10 cellular contexts compared by ENCODE assay signal in genomic region chr9:75083188-75083976, GRCh38. TPM values are rescaled to one million over a fixed set of nuclear protein-coding genes. Genes with fewer than 3 reads are reported as not detected.
A peak's percentile ranks its signal among the peaks of the same experiment; 100 is the strongest.
DNase-seq lines count a peak whose midpoint lies in the region; ATAC-seq and TF ChIP-seq lines count a peak whose summit lies in the region.
"Had no signal": no experiment of that assay in that cellular context is flagged by ENCODE, and none has a peak within 500 bp of the region (broad histone marks: within the 10 kb centered on the region; RNA-seq: fewer than 3 reads in every experiment).

No MANE protein-coding gene starts in this region.

- H3K4me3 Mint-ChIP-seq in T-cell: no peak overlapping the region
- no peak overlapping the region for H3K4me3 Mint-ChIP-seq in natural killer cell

- ATAC-seq in T-cell (replicated peaks in 1 of 4) (no peak), natural killer cell (peak in 2 of 3 donors; percentile 31 to 50), GM21786 (IDR thresholded peaks at IDR 0.05; ENCODE audit: unreplicated experiment) (no peak)

- H3K9me3 Mint-ChIP-seq in T-cell (no peaks in the 10 kb centered on the region), natural killer cell (no peaks in the 10 kb centered on the region)

- CTCF ChIA-PET in T-cell (lab: Charles Lee): interaction anchor here in 1 of 2 donors (1.1 to 1.3 kb wide), 2 partner anchors 102 to 131 kb away, joined by 3 to 5 read pairs; partner anchors contain the start of gene C9orf40

- in situ Hi-C loops in Caki2 (cut with HindIII; ENCODE audit: low pct_unique_long_range_greater_than_20kb, low sequenced_read_pairs): no loop called here

- H3K27me3 Mint-ChIP-seq in T-cell (no peaks in the 10 kb centered on the region), natural killer cell (ENCODE audit: low read depth in 2 of 2) (no peaks in the 10 kb centered on the region)

- H3K27ac Mint-ChIP-seq in T-cell: peak overlapping the region; percentile 82 to 95
- H3K27ac Mint-ChIP-seq in natural killer cell: peak overlapping the region; percentile 21 to 68

- intact Hi-C loops in natural killer cell (cut with micrococcal nuclease): loop anchor here (1.0 to 10.0 kb wide), 2 partner anchors 155 to 1311 kb away; partner anchors contain the start of gene RFK

- TF ChIP-seq CTCF in epithelial cell of proximal tubule (conservative IDR thresholded peaks at IDR 0.05; ENCODE audit: low read depth, low read length): peak; percentile 5
- TF ChIP-seq CTCF in natural killer cell (IDR thresholded peaks at IDR 0.05): no peak

- H3K36me3 Mint-ChIP-seq in T-cell: peaks cover 33% of the 10 kb centered on the region
- H3K36me3 Mint-ChIP-seq in natural killer cell: no peaks in the 10 kb centered on the region

- DNase-seq in Caki2 (ENCODE audit: low read depth) (peak; percentile 26), T-cell (peak in 29 of 34 experiments; percentile 13 to 59 (median 28)), epithelial cell of proximal tubule (ENCODE audit: low read depth) (no peak), natural killer cell (peak; percentile 43), NCI-H82 (lab: John Stamatoyannopoulos, UW) (no peak), NCI-H1694 treated with DMSO at 0.1 percent for 48 hours (lab: John Stamatoyannopoulos, UW) (no peak), NCI-H1417 (lab: John Stamatoyannopoulos, UW) (no peak)
- DNase-seq: glutamatergic neuron; stimulated activated CD4-positive, alpha-beta T cell treated with anti-CD3 and anti-CD28 coated beads, Interleukin-1b, Interleukin-23, amount 100 ng/mL, for 48 hours had no signal

- POLR2A ChIA-PET in T-cell (lab: Charles Lee): interaction anchor here in 1 of 2 donors (0.6 to 1.5 kb wide), 3 partner anchors 10 to 1346 kb away, joined by 3 to 4 read pairs (median 3); no protein-coding TSS in a partner anchor

- H3K4me1 Mint-ChIP-seq in T-cell: peaks cover 46 to 53% (median 49%) of the 10 kb centered on the region in 3 donors
- peaks cover 33 to 58% of the 10 kb centered on the region in 2 donors for H3K4me1 Mint-ChIP-seq in natural killer cell

- no peak overlapping the region for H3K4me3 ChIP-seq in epithelial cell of proximal tubule (ENCODE audit: low read depth, low read length)

RNA-seq across cellular contexts. Expression of gene NMRK1, which starts 4.6 kb away (rescaled TPM):
- 23.3 and 28.4 TPM in 2 replicates for total RNA-seq in Caki2 (2014; rRNA removed; shearing (Covaris generic); ENCODE audit: low replicate concordance)
- 10 to 100 TPM; 61.9 to 91.0 (median 72.6) TPM for total RNA-seq in T-cell
- 10.0 and 17.0 TPM in 2 replicates for total RNA-seq in epithelial cell of proximal tubule
- 10 to 100 TPM; 23.7 to 52.0 (median 44.4) TPM for total RNA-seq in natural killer cell

RNA-seq across cellular contexts. Expression of gene OSTF1, which starts 4.9 kb away (rescaled TPM):
- total RNA-seq in Caki2 (2014; rRNA removed; shearing (Covaris generic); ENCODE audit: low replicate concordance): 9.0 and 12.4 TPM in 2 replicates
- total RNA-seq in T-cell (10 to 100 TPM; 46.6 to 73.9 (median 58.3) TPM), epithelial cell of proximal tubule (21.0 and 31.0 TPM in 2 replicates), natural killer cell (100 to 1,000 TPM; 140 to 187 (median 177) TPM)

RNA-seq across cellular contexts. Expression of gene CARNMT1, which starts 55.3 kb away (rescaled TPM):
- total RNA-seq in Caki2 (2014; rRNA removed; shearing (Covaris generic); ENCODE audit: low replicate concordance): 8.3 and 9.9 TPM in 2 replicates
- total RNA-seq in T-cell: 10 to 100 TPM; 22.4 to 26.4 (median 25.4) TPM
- total RNA-seq in epithelial cell of proximal tubule: 18.4 and 24.2 TPM in 2 replicates
- 10 to 100 TPM; 21.2 to 27.8 (median 25.9) TPM for total RNA-seq in natural killer cell

Comparison
In these comparisons a context has a peak if more than half of its experiments do, and no peak if none do; other contexts are left out.
1. DNase-seq: peak in Caki2 (single experiment), T-cell (29 of 34) and natural killer cell (single experiment); none in epithelial cell of proximal tubule (single experiment), NCI-H82 (single experiment), NCI-H1694 treated with DMSO at 0.1 percent for 48 hours (single experiment) and NCI-H1417 (0 of 3).
2. ATAC-seq: peak in natural killer cell (2 of 3); none in T-cell (0 of 4) and GM21786 (single experiment).